ENCODE assay signal across 19 cellular contexts in the genomic region with DNA sequence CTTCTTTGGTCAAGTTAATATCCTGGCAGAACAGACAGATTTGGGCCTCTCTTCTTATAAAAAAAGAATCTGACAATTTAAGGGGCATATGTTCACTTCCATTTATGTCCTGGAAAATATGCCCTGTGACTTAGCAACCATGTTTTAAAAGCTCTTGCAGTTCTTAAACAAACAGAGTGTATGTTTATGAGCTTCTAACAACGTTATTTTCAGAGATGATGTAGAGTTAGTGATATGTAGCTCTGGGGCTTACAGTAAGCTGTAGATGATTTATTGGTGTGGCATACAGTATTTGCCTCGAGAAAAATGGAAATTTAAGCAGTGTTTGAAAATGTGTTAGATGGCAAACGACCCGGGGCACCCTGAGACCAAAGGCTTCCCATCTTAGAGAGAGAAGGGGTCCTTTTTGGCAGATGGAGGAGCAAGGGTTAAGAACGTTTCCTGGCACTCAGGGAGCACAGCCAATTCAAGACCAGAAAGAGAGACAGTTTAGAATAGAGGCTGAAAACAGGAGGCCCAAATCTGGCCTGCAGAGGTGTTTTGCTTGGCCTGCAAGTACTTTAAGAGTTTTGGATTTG.
DNase-seq lines count a peak whose midpoint lies in the region; ATAC-seq and TF ChIP-seq lines count a peak whose summit lies in the region.
"Had no signal": no experiment of that assay in that cellular context is flagged by ENCODE, and none has a peak within 500 bp of the region (broad histone marks: within the 10 kb centered on the region; RNA-seq: fewer than 3 reads in every experiment).

No MANE protein-coding gene starts in this region.

- H3K9me2 ChIP-seq in Karpas-422 (replicated peaks; ENCODE audit: insufficient read depth, low read length) = no peaks in the 10 kb centered on the region

- intact Hi-C loops in psoas muscle (cut with DNase I) = loop anchor here (5.0 to 10.0 kb wide), 2 partner anchors 63 to 405 kb away; no protein-coding TSS in a partner anchor

- WGBS in psoas muscle, 3 donors = 25 to 38% (median 36%) methylated on average over 5 of the region's 5 CpGs

- in situ Hi-C loops in GM13977 (cut with MboI; ENCODE audit: low pct_unique_long_range_greater_than_20kb, low sequenced_read_pairs, unreplicated experiment) = no loop called here

- H3K4me3 ChIP-seq in psoas muscle (no peak overlapping the region), Karpas-422 (ENCODE audit: low read length) (no peak overlapping the region)
- H3K4me3 ChIP-seq: body of pancreas, SK-N-MC, suprapubic skin had no signal

- H3K9ac ChIP-seq in Karpas-422 (ENCODE audit: low read length) = no peak overlapping the region

- peak in 3 of 4 donors; percentile 37 to 54 (median 43) for ATAC-seq in psoas muscle
- no peak for ATAC-seq in GM18868 (IDR thresholded peaks at IDR 0.05; ENCODE audit: unreplicated experiment)
- ATAC-seq: body of pancreas, sciatic nerve had no signal

- H3K36me3 ChIP-seq in psoas muscle (ENCODE audit: insufficient read depth in 1 of 2, low read depth in 1 of 2) (no peaks in the 10 kb centered on the region), Karpas-422 (ENCODE audit: insufficient read depth, low read length) (no peaks in the 10 kb centered on the region)
- H3K36me3 ChIP-seq: neutrophil, suprapubic skin had no signal

- no peaks in the 10 kb centered on the region for H3K79me2 ChIP-seq in Karpas-422 (ENCODE audit: low read length)

- DNase-seq in EL = peak; percentile 35
- peak; percentile 21 to 61 (median 40) for DNase-seq in NCI-H1417 (lab: John Stamatoyannopoulos, UW)
- DNase-seq in fibroblast of peridontal ligament (ENCODE audit: extremely low read depth) = peak; percentile 29
- no peak for DNase-seq in psoas muscle
- DNase-seq in GM13977 (ENCODE audit: low spot score) = no peak
- no peak for DNase-seq in stimulated activated CD8-positive, alpha-beta memory T cell treated with anti-CD3 and anti-CD28 coated beads, Interleukin-4, amount 100 ng/mL, for 48 hours
- DNase-seq in Karpas-422 = no peak
- DNase-seq: activated CD4-positive, alpha-beta T cell treated with anti-CD3 and anti-CD28 coated beads for 48 hours; activated naive CD4-positive, alpha-beta T cell treated with anti-CD3 and anti-CD28 coated beads, Interleukin-2, amount 50 U/mL, for 16 hours; AML-193; body of pancreas; erythroblast; head of caudate nucleus; stimulated activated CD4-positive, alpha-beta T cell treated with anti-CD3 and anti-CD28 coated beads, Interleukin-2, amount 100 ng/mL, for 48 hours had no signal

- no peaks in the 10 kb centered on the region for H3K27me3 ChIP-seq in psoas muscle (ENCODE audit: insufficient read depth in 3 of 3, low read length in 2 of 3)
- no peaks in the 10 kb centered on the region for H3K27me3 ChIP-seq in Karpas-422 (ENCODE audit: low read length)
- H3K27me3 ChIP-seq: body of pancreas, neutrophil, suprapubic skin had no signal

- H3K9me3 ChIP-seq in psoas muscle = no peaks in the 10 kb centered on the region
- no peaks in the 10 kb centered on the region for H3K9me3 ChIP-seq in Karpas-422 (ENCODE audit: low read length)
- H3K9me3 ChIP-seq: body of pancreas, neutrophil, suprapubic skin had no signal

- peaks cover 18% of the 10 kb centered on the region for H3K4me1 ChIP-seq in psoas muscle
- peaks cover 5% of the 10 kb centered on the region for H3K4me1 ChIP-seq in Karpas-422 (ENCODE audit: low read length)
- H3K4me1 ChIP-seq: suprapubic skin had no signal

- peaks cover 5% of the 10 kb centered on the region; the same call in 1 of the 2 replicates for H4K20me1 ChIP-seq in Karpas-422 (ENCODE audit: insufficient read depth, low read depth, low read length)

- no peak for TF ChIP-seq CTCF in psoas muscle (IDR thresholded peaks at IDR 0.05)
- TF ChIP-seq CTCF in GM13977 (IDR thresholded peaks at IDR 0.05; ENCODE audit: extremely low read depth, insufficient read depth, missing control alignments) = no peak

- H2AFZ ChIP-seq in Karpas-422 (ENCODE audit: low read length) = no peak overlapping the region

- no peak overlapping the region for H3K4me2 ChIP-seq in Karpas-422 (ENCODE audit: low read depth, low read length, poor library complexity, severe bottlenecking)

- H3K27ac ChIP-seq in psoas muscle (peak overlapping the region; percentile 38), Karpas-422 (ENCODE audit: low read length) (no peak overlapping the region)
- H3K27ac ChIP-seq: body of pancreas, neutrophil, SK-N-MC, suprapubic skin had no signal

Comparison
In these comparisons a context has a peak if more than half of its experiments do, and no peak if none do; other contexts are left out.
1. DNase-seq: peak in EL (single experiment), NCI-H1417 (3 of 3) and fibroblast of peridontal ligament (single experiment); none in psoas muscle (0 of 2), GM13977 (single experiment), stimulated activated CD8-positive, alpha-beta memory T cell treated with anti-CD3 and anti-CD28 coated beads, Interleukin-4, amount 100 ng/mL, for 48 hours (single experiment) and Karpas-422 (single experiment).